13 cellular contexts compared by ENCODE assay signal in genomic region chr10:125559210-125559609, GRCh38.
A peak's percentile ranks its signal among the peaks of the same experiment; 100 is the strongest.
DNase-seq lines count a peak whose midpoint lies in the region; ATAC-seq, FAIRE-seq and TF ChIP-seq lines count a peak whose summit lies in the region.
"Had no signal": no experiment of that assay in that cellular context is flagged by ENCODE, and none has a peak within 500 bp of the region (broad histone marks: within the 10 kb centered on the region; RNA-seq: fewer than 3 reads in every experiment).

No MANE protein-coding gene starts in this region.

- no peak overlapping the region for H2BK5ac ChIP-seq in trophoblast cell (ENCODE audit: low read depth, low read length, poor library complexity)

- H3K4me1 ChIP-seq in lower lobe of right lung, result no peaks in the 10 kb centered on the region
- no peaks in the 10 kb centered on the region for H3K4me1 ChIP-seq in trophoblast cell (ENCODE audit: control insufficient read depth in 1 of 2, insufficient read depth in 2 of 2, low read length in 2 of 2)

- no peaks in the 10 kb centered on the region for H3K9me3 ChIP-seq in lower lobe of right lung
- H3K9me3 ChIP-seq in trophoblast cell (ENCODE audit: insufficient read depth, low read depth, low read length), result no peaks in the 10 kb centered on the region

- H3K4me3 ChIP-seq in lower lobe of right lung, result no peak overlapping the region
- no peak overlapping the region for H3K4me3 ChIP-seq in trophoblast cell (ENCODE audit: low read depth, low read length)

- H2AFZ ChIP-seq in trophoblast cell (ENCODE audit: insufficient read depth, low read length, poor library complexity), result no peak overlapping the region

- no peak overlapping the region for H3K9ac ChIP-seq in trophoblast cell (ENCODE audit: low read length)

- H2AK5ac ChIP-seq in trophoblast cell (ENCODE audit: low read length), result no peak overlapping the region

- WGBS in trophoblast cell (ENCODE audit: extremely low coverage, insufficient coverage, insufficient read length), result no CpG with 5 or more reads among the region's 2 CpGs

- DNase-seq in lower lobe of right lung (no peak), GM12892 (ENCODE audit: insufficient read length) (no peak), trophoblast cell (no peak), HuH-7.5 (ENCODE audit: low spot score) (no peak)
- DNase-seq: activated CD4-positive, alpha-beta memory T cell treated with anti-CD3 and anti-CD28 coated beads for 36 hours; CD8-positive, alpha-beta memory T cell; H7; stimulated activated CD4-positive, alpha-beta T cell treated with anti-CD3 and anti-CD28 coated beads, Interleukin-2, amount 100 ng/mL, for 48 hours; T-helper 17 cell had no signal

- H3K27me3 ChIP-seq in lower lobe of right lung (ENCODE audit: low read depth), result no peaks in the 10 kb centered on the region
- no peaks in the 10 kb centered on the region for H3K27me3 ChIP-seq in trophoblast cell (ENCODE audit: insufficient read depth, low read length)

- no peak for FAIRE-seq in GM12892 (lab: Jason Lieb, UNC)

- intact Hi-C loops in lower lobe of right lung (cut with DNase I), result no loop called here

- no peak overlapping the region for H3K14ac ChIP-seq in trophoblast cell (ENCODE audit: low read length)

- no peak overlapping the region for H3K18ac ChIP-seq in trophoblast cell (ENCODE audit: low read length)

- H3K79me1 ChIP-seq in trophoblast cell (ENCODE audit: low read length), result no peaks in the 10 kb centered on the region

- no peak overlapping the region for H3K4ac ChIP-seq in trophoblast cell (ENCODE audit: low read depth, low read length)

- H3K36me3 ChIP-seq in lower lobe of right lung (no peaks in the 10 kb centered on the region), trophoblast cell (ENCODE audit: control insufficient read depth in 1 of 2, insufficient read depth in 2 of 2, low read length in 2 of 2) (no peaks in the 10 kb centered on the region)

- no peak overlapping the region for H4K12ac ChIP-seq in trophoblast cell (ENCODE audit: low read depth, low read length)

- H2BK120ac ChIP-seq in trophoblast cell (ENCODE audit: insufficient read depth, low read length, poor library complexity), result no peak overlapping the region

- H3K79me2 ChIP-seq in trophoblast cell (ENCODE audit: control insufficient read depth, insufficient read depth, low read length, poor library complexity), result no peaks in the 10 kb centered on the region

- TF ChIP-seq POLR2A in GM12892 (IDR thresholded peaks at IDR 0.05; ENCODE audit: low read depth, low read length), result no peak

- no peak overlapping the region for H4K91ac ChIP-seq in trophoblast cell (ENCODE audit: low read depth, low read length)

- H2BK12ac ChIP-seq in trophoblast cell (ENCODE audit: low read length), result no peak overlapping the region

- H3K27ac ChIP-seq in lower lobe of right lung, result no peak overlapping the region
- H3K27ac ChIP-seq in trophoblast cell (ENCODE audit: low read depth, low read length), result no peak overlapping the region

- H3K4me2 ChIP-seq in trophoblast cell (ENCODE audit: low read length), result no peak overlapping the region

- H3K23ac ChIP-seq in trophoblast cell (ENCODE audit: low read length), result no peak overlapping the region

- H4K8ac ChIP-seq in trophoblast cell (ENCODE audit: low read depth, low read length), result no peak overlapping the region

- ATAC-seq in GM19035 (IDR thresholded peaks at IDR 0.05; ENCODE audit: unreplicated experiment), result peak; percentile 72
- ATAC-seq in GM21619 (IDR thresholded peaks at IDR 0.05; ENCODE audit: unreplicated experiment), result peak; percentile 99
- peak; percentile 96 for ATAC-seq in HG03135 (IDR thresholded peaks at IDR 0.05; ENCODE audit: unreplicated experiment)
- peak; percentile 70 to 75 for ATAC-seq in lower lobe of right lung
- ATAC-seq: activated naive CD4-positive, alpha-beta T cell treated with anti-CD3 and anti-CD28 coated beads, Interleukin-2, amount 50 U/mL, for 72 hours; T-helper 17 cell had no signal

- TF ChIP-seq CTCF in lower lobe of right lung (IDR thresholded peaks at IDR 0.05), result no peak
